2 cellular contexts compared by ENCODE assay signal in genomic region chr11:46738887-46739286, GRCh38.
TF ChIP-seq lines count a peak whose summit lies in the region.

No MANE protein-coding gene starts in this region.

TF ChIP-seq in SK-N-SH, 30 proteins besides CTCF, POLR2A, EP300 and RAD21:
- no peak for TF ChIP-seq TCF12 (IDR thresholded peaks at IDR 0.05)
- TF ChIP-seq RXRA (IDR thresholded peaks at IDR 0.05; ENCODE audit: borderline replicate concordance, low read depth): no peak
- TF ChIP-seq POLR2AphosphoS5 (IDR thresholded peaks at IDR 0.05; ENCODE audit: low read depth, low read length): 0 out of 2 replicates have a peak, but pooled peaks have one; percentile 17

TF ChIP-seq in HepG2, 621 proteins besides CTCF, POLR2A, EP300 and RAD21:
- TF ChIP-seq NFYC (CRISPR knock-in tag; IDR thresholded peaks at IDR 0.05) (no peak), ZMAT3 (CRISPR knock-in tag; conservative IDR thresholded peaks at IDR 0.05) (no peak), POLR2AphosphoS5 (IDR thresholded peaks at IDR 0.05; ENCODE audit: low read depth, low read length) (peak; percentile 25; the same call in 1 of the 2 replicates), RXRB (CRISPR knock-in tag; IDR thresholded peaks at IDR 0.05; ENCODE audit: borderline replicate concordance) (no peak), MLXIP (CRISPR knock-in tag; IDR thresholded peaks at IDR 0.05; ENCODE audit: borderline replicate concordance) (no peak)
